In the genomic region with DNA sequence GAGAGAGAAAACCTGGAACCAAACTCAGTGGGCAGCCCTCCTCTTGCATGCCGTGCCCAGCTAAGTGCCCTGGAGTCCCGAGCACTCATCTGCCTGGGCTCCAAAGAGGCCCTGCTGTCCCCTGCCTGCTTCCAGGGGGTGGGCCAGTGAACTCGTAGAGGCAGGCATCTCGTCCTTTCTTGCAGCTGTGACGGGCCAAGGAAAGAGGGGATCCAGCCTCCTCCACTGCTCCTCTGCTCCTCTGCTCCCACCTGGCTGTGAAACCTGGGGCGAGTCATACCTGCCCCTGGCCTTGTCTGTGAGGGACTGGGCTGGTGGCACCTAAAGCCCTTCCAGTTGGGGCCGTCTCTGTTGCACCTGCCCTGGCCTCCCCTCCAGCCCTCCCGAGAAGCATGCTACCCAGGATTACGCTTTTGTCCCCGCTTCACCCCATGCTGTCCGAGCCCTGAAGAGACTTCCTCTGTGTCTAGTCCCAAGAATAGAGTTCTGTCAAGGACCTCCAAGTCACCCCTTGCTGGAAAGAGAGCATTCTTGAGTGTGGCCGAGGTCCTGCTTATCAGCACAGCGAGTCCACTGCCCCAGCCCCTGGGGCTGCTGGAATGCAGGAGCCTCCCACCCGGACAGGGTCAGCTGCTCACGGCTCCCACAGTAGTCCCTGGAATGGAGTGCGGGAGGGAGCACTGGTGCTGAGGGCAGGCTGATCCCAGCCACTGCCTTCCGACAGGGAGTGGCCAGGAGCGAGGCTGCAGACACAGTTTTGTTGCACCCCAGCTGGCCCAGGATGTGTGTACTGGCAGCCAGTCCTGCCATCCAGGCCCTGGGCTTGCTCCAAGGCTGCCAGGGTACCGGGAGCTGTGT, we compare ENCODE assay signal across 1 cellular context.
TF ChIP-seq lines count a peak whose summit lies in the region.

No MANE protein-coding gene starts in this region.

TF ChIP-seq in HepG2, 621 proteins besides CTCF, POLR2A, EP300 and RAD21:
- TF ChIP-seq NFE2 (CRISPR knock-in tag; IDR thresholded peaks at IDR 0.05) (no peak), STAG1 (CRISPR knock-in tag; IDR thresholded peaks at IDR 0.05) (no peak), MXI1 (IDR thresholded peaks at IDR 0.05; ENCODE audit: borderline replicate concordance, low read depth, low read length) (no peak), ZNF766 (CRISPR knock-in tag; IDR thresholded peaks at IDR 0.05; ENCODE audit: borderline replicate concordance) (no peak), HDAC2 (CRISPR knock-in tag; IDR thresholded peaks at IDR 0.05) (no peak), NR2C2 (CRISPR knock-in tag; IDR thresholded peaks at IDR 0.05; ENCODE audit: borderline replicate concordance) (no peak), SNAI1 (CRISPR knock-in tag; IDR thresholded peaks at IDR 0.05; ENCODE audit: borderline replicate concordance) (no peak), XRCC5 (optimal IDR thresholded peaks at IDR 0.05; ENCODE audit: low read length) (no peak), ZFP41 (CRISPR knock-in tag; IDR thresholded peaks at IDR 0.05; ENCODE audit: borderline replicate concordance) (no peak), PAF1 (CRISPR knock-in tag; IDR thresholded peaks at IDR 0.05) (no peak)
- TF ChIP-seq, protein P1, sequence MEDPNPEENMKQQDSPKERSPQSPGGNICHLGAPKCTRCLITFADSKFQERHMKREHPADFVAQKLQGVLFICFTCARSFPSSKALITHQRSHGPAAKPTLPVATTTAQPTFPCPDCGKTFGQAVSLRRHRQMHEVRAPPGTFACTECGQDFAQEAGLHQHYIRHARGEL (CRISPR knock-in tag; IDR thresholded peaks at IDR 0.05), result no peak
